15 cellular contexts compared by ENCODE assay signal in the genomic region with DNA sequence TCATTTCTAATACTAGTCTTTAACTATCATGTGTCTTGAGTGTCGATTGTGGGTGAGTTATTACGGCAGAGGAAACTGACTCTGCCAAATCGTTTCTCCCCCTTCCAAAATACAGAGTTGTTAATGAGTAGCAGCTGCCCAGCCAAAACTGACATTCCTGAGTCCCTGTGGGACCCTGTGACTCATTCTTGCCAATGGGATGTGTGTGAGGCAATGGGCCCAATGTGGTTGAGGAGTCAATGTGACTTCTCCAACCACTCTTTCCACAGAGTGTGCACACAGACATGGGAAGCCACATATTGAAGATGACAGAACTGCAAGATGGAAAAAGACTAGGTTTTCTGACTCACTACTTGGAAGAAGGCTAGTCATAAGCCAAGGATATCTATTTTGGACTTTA.
DNase-seq lines count a peak whose midpoint lies in the region; ATAC-seq, FAIRE-seq and TF ChIP-seq lines count a peak whose summit lies in the region.
"Had no signal": no experiment of that assay in that cellular context is flagged by ENCODE, and none has a peak within 500 bp of the region (broad histone marks: within the 10 kb centered on the region; RNA-seq: fewer than 3 reads in every experiment).

No MANE protein-coding gene starts in this region.

- H3K36me3 ChIP-seq in SJCRH30: no peaks in the 10 kb centered on the region
- H3K36me3 ChIP-seq in gastroesophageal sphincter: no peaks in the 10 kb centered on the region
- no peaks in the 10 kb centered on the region for H3K36me3 ChIP-seq in WERI-Rb-1

- H3K4me3 ChIP-seq in SJCRH30 (no peak overlapping the region), gastroesophageal sphincter (no peak overlapping the region), skeletal muscle cell (ENCODE audit: low read depth, low read length) (no peak overlapping the region), WERI-Rb-1 (ENCODE audit: low read depth, low read length) (no peak overlapping the region)

- no peak for TF ChIP-seq POLR2A in GM12892 (IDR thresholded peaks at IDR 0.05; ENCODE audit: low read depth, low read length)
- TF ChIP-seq POLR2A in gastroesophageal sphincter (IDR thresholded peaks at IDR 0.05): no peak

- no peaks in the 10 kb centered on the region for H3K9me3 ChIP-seq in SJCRH30 (replicated peaks)
- H3K9me3 ChIP-seq in gastroesophageal sphincter: no peaks in the 10 kb centered on the region
- H3K9me3 ChIP-seq in WERI-Rb-1 (ENCODE audit: severe bottlenecking): no peaks in the 10 kb centered on the region

- TF ChIP-seq CTCF in gastroesophageal sphincter (IDR thresholded peaks at IDR 0.05) (no peak), WERI-Rb-1 (IDR thresholded peaks at IDR 0.05; ENCODE audit: low read depth, low read length) (no peak)

- peak; percentile 72 for ATAC-seq in gastroesophageal sphincter
- no peak for ATAC-seq in HG02885 (IDR thresholded peaks at IDR 0.05; ENCODE audit: poor library complexity, unreplicated experiment)
- ATAC-seq: natural killer cell had no signal

- 20% methylated on average over 1 of the region's 3 CpGs; no CpG with 5 or more reads in 1 of the 2 donors for WGBS in gastroesophageal sphincter (ENCODE audit: low coverage in 1 of 2), 2 donors

- H3K27me3 ChIP-seq in SJCRH30 (no peaks in the 10 kb centered on the region), gastroesophageal sphincter (no peaks in the 10 kb centered on the region), WERI-Rb-1 (ENCODE audit: insufficient read depth, low read depth, severe bottlenecking) (no peaks in the 10 kb centered on the region)

- no peak overlapping the region for H3K27ac ChIP-seq in SJCRH30
- no peak overlapping the region for H3K27ac ChIP-seq in gastroesophageal sphincter
- no peak overlapping the region for H3K27ac ChIP-seq in WERI-Rb-1

- H3K4me1 ChIP-seq in SJCRH30 (no peaks in the 10 kb centered on the region), gastroesophageal sphincter (no peaks in the 10 kb centered on the region)

- DNase-seq in GM12892 (ENCODE audit: insufficient read length) (no peak), SJCRH30 (peak; percentile 64 to 69), skeletal muscle cell (ENCODE audit: low read depth) (peak; percentile 98), NCI-H1930 (lab: John Stamatoyannopoulos, UW) (no peak), WERI-Rb-1 (no peak), CD1c-positive myeloid dendritic cell (ENCODE audit: extremely low spot score) (no peak)
- DNase-seq: activated CD4-positive, CD25-positive, alpha-beta regulatory T cell treated with anti-CD3 and anti-CD28 coated beads, Interleukin-2, amount 50 U/mL, for 72 hours; activated naive CD4-positive, alpha-beta T cell; Calu3; natural killer cell; NCI-H2107; SIG-M5; stimulated activated CD4-positive, alpha-beta T cell treated with anti-CD3 and anti-CD28 coated beads, Interleukin-1b, Interleukin-23, amount 100 ng/mL, for 48 hours had no signal

- TF ChIP-seq EP300 in gastroesophageal sphincter (IDR thresholded peaks at IDR 0.05): no peak

- FAIRE-seq in GM12892 (lab: Jason Lieb, UNC): peak; percentile 77

Comparison
In these comparisons a context has a peak if more than half of its experiments do, and no peak if none do; other contexts are left out.
1. DNase-seq: peak in SJCRH30 (2 of 2) and skeletal muscle cell (single experiment); none in GM12892 (single experiment), NCI-H1930 (0 of 2), WERI-Rb-1 (single experiment) and CD1c-positive myeloid dendritic cell (single experiment).